28 cellular contexts compared by ENCODE assay signal in the genomic region with DNA sequence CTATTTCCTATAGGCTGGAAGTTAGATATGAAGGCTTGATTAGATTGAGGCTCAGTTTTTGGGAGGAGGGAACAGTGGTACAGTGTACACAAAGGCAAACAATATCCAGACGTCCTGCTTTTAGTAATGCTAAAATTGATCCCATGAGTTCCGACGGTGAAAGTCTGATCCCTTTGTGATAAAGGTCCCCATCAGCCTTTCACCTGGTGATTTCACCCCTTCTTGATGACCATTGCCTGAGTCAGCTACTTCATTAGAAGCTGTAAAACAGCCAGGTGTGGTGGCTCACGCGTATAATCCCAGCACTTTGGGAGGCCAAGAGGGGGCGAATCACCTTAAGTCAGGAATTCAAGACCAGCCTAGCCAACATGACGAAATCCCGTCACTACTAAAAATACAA. TPM values are rescaled to one million over a fixed set of nuclear protein-coding genes. Genes with fewer than 3 reads are reported as not detected.
DNase-seq lines count a peak whose midpoint lies in the region; ATAC-seq, FAIRE-seq and TF ChIP-seq lines count a peak whose summit lies in the region.
"Had no signal": no experiment of that assay in that cellular context is flagged by ENCODE, and none has a peak within 500 bp of the region (broad histone marks: within the 10 kb centered on the region; RNA-seq: fewer than 3 reads in every experiment).

No MANE protein-coding gene starts in this region.

- in situ Hi-C loops in K562 (cut with MboI) (no loop called here), ACHN (cut with HindIII; ENCODE audit: low pct_ligation_motif_present, low pct_unique_long_range_greater_than_20kb, low sequenced_read_pairs) (no loop called here)

- no peaks in the 10 kb centered on the region for H3K9me1 ChIP-seq in K562 (ENCODE audit: control insufficient read depth, insufficient read depth, low read length)

- peaks cover 26% of the 10 kb centered on the region; the same call in 2 of the 3 replicates for H3K36me3 ChIP-seq in K562 (ENCODE audit: control insufficient read depth, insufficient read depth, low read length)

- no peaks in the 10 kb centered on the region for H3K27me3 ChIP-seq in K562 (ENCODE audit: control insufficient read depth in 2 of 2, insufficient read depth in 2 of 2, low read length in 2 of 2)
- H3K27me3 ChIP-seq: esophagus muscularis mucosa, testis had no signal

- H3K27ac ChIP-seq in K562 (ENCODE audit: extremely low read depth, low read depth, low read length), result no peak overlapping the region
- H3K27ac ChIP-seq: A549, testis had no signal

- H4K20me1 ChIP-seq in K562 (replicated peaks; ENCODE audit: control insufficient read depth, insufficient read depth, low read length), result no peaks in the 10 kb centered on the region

- ATAC-seq in K562, result no peak
- ATAC-seq: A549; activated CD4-positive, alpha-beta T cell treated with anti-CD3 and anti-CD28 coated beads for 36 hours; activated CD8-positive, alpha-beta T cell treated with anti-CD3 and anti-CD28 coated beads, Interleukin-2, amount 10 ng/mL, durations not matched to agents 7 days and 5 days; left ventricle myocardium superior; naive thymus-derived CD8-positive, alpha-beta T cell; stimulated activated naive CD8-positive, alpha-beta T cell treated with anti-CD3 and anti-CD28 coated beads, Interleukin-15, Interleukin-2, amounts not matched to agents 100 U/mL and 50 U/mL, for 24 hours; T-helper 17 cell had no signal

- no peak overlapping the region for H3K4me3 ChIP-seq in K562
- H3K4me3 ChIP-seq: A549, esophagus muscularis mucosa, testis had no signal

- no peaks in the 10 kb centered on the region for H3K4me1 ChIP-seq in K562 (replicated peaks in 1 of 2; ENCODE audit: control insufficient read depth in 2 of 2, insufficient read depth in 2 of 2, low read length in 2 of 2)

- no peaks in the 10 kb centered on the region for H3K9me3 ChIP-seq in K562 (replicated peaks; ENCODE audit: control insufficient read depth, insufficient read depth, low read depth, low read length)
- H3K9me3 ChIP-seq: A549, esophagus muscularis mucosa, testis had no signal

- no peaks in the 10 kb centered on the region for H3K79me2 ChIP-seq in K562 (ENCODE audit: control insufficient read depth, insufficient read depth, low read length)

- TF ChIP-seq EP300 in K562 (IDR thresholded peaks at IDR 0.05; ENCODE audit: low read length), result no peak

- no peak for FAIRE-seq in K562 (lab: Jason Lieb, UNC)
- FAIRE-seq: A549, frontal cortex had no signal

- WGBS in K562 (ENCODE audit: insufficient coverage, low coverage, missing lambda C conversion rate), result 79% methylated on average over 8 of the region's 8 CpGs

- intact Hi-C loops in K562 (cut with micrococcal nuclease) (no loop called here), head of caudate nucleus (cut with DNase I) (no loop called here)

- no peak for TF ChIP-seq RAD21 in K562 (CRISPR knock-in tag; conservative IDR thresholded peaks at IDR 0.05 in 1 of 2, IDR thresholded peaks at IDR 0.05 in 1 of 2)

- H3K9ac ChIP-seq in K562 (ENCODE audit: insufficient read depth in 1 of 2, low read depth in 2 of 2, low read length in 2 of 2), result no peak overlapping the region

- POLR2A ChIA-PET in K562 (lab: Yijun Ruan, JAX), result interaction anchor here (0.6 to 0.9 kb wide), 2 partner anchors 18 to 102 kb away, joined by 3 read pairs; no protein-coding TSS in a partner anchor

- no peak for TF ChIP-seq CTCF in K562 (IDR thresholded peaks at IDR 0.05 in 2 of 3, conservative IDR thresholded peaks at IDR 0.05 in 1 of 3; ENCODE audit: insufficient read depth in 2 of 3, low read depth in 1 of 3, low read length in 3 of 3)

- no peak overlapping the region for H2AFZ ChIP-seq in K562 (ENCODE audit: low read depth, low read length)

- DNase-seq in Daoy (ENCODE audit: low read depth), result peak; percentile 59
- DNase-seq in M059J (ENCODE audit: low read depth), result peak; percentile 36
- DNase-seq in K562 (ENCODE audit: extremely low read depth in 1 of 4, low spot score in 3 of 4), result no peak
- peak; percentile 76 for DNase-seq in kidney tubule cell (ENCODE audit: low spot score)
- DNase-seq in NCI-H226, result no peak
- DNase-seq in head of caudate nucleus, result no peak
- no peak for DNase-seq in ACHN
- DNase-seq in activated T-cell treated with anti-CD3 and anti-CD28 coated beads, Interleukin-2, amount 50 U/mL, for 48 hours, result no peak
- DNase-seq: activated CD4-positive, alpha-beta T cell treated with anti-CD3 and anti-CD28 coated beads for 36 hours; activated CD8-positive, alpha-beta T cell treated with anti-CD3 and anti-CD28 coated beads, Interleukin-2, amount 10 ng/mL, durations not matched to agents 7 days and 5 days; anterior cingulate cortex; caudate nucleus; GF-D8; hypothalamus; IMR-90; left ventricle myocardium superior; naive thymus-derived CD8-positive, alpha-beta T cell; NCI-H1105; NCI-H1930; NCI-H526 treated with DMSO at 0.1 percent for 48 hours; nucleus accumbens; RPMI8226; stimulated activated naive CD8-positive, alpha-beta T cell treated with anti-CD3 and anti-CD28 coated beads, Interleukin-15, Interleukin-2, amounts not matched to agents 100 U/mL and 50 U/mL, for 24 hours; T-helper 17 cell; testis had no signal

- no peak overlapping the region for H3K4me2 ChIP-seq in K562 (ENCODE audit: insufficient read depth, low read length)
- H3K4me2 ChIP-seq: A549 had no signal

- CTCF ChIA-PET in K562 (lab: Yijun Ruan, JAX; ENCODE audit: low intra/inter-chr PET ratio), result no interaction called here

- no peak for TF ChIP-seq POLR2A in K562 (conservative IDR thresholded peaks at IDR 0.05)

- TSS peak; percentile 25 for BruUV-seq in K562 (replicated peaks; lab: Mats Ljungman, UMichigan)

TF ChIP-seq in K562, 482 proteins besides CTCF, POLR2A, EP300 and RAD21:
- TF ChIP-seq XRCC4 (IDR thresholded peaks at IDR 0.05; ENCODE audit: extremely low read depth, insufficient read depth, insufficient read length), result no peak
- no peak for TF ChIP-seq ZNF24 (IDR thresholded peaks at IDR 0.05)
- no peak for TF ChIP-seq SNIP1 (IDR thresholded peaks at IDR 0.05; ENCODE audit: low read depth)
- TF ChIP-seq, protein P1, sequence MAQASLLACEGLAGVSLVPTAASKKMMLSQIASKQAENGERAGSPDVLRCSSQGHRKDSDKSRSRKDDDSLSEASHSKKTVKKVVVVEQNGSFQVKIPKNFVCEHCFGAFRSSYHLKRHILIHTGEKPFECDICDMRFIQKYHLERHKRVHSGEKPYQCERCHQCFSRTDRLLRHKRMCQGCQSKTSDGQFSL (CRISPR knock-in tag; IDR thresholded peaks at IDR 0.05), result no peak
- TF ChIP-seq, protein P1 (tag; IDR thresholded peaks at IDR 0.05), result no peak
- no peak for TF ChIP-seq NRF1 (conservative IDR thresholded peaks at IDR 0.05 in 1 of 2, IDR thresholded peaks at IDR 0.05 in 1 of 2)
- TF ChIP-seq ZC3H11A (IDR thresholded peaks at IDR 0.05; ENCODE audit: low read depth, low read length), result no peak

RNA-seq across cellular contexts. Expression of a gene that starts 29.7 kb away (rescaled TPM):
- 14.3 and 15.0 TPM in 2 replicates for total RNA-seq in Daoy (2014; rRNA removed; shearing (Covaris generic))
- total RNA-seq in M059J (2014; rRNA removed; shearing (Covaris generic)), result 44.7 and 52.8 TPM in 2 replicates
- total RNA-seq in K562 (2011; cell fraction: chromatin; rRNA removed; ENCODE audit: low replicate concordance), result 26.0 and 36.6 TPM in 2 replicates
- total RNA-seq in K562 (2011; cell fraction: nucleolus; rRNA removed), result 21.5 and 28.8 TPM in 2 replicates
- total RNA-seq in K562 (2011; cell fraction: nucleoplasm; rRNA removed), result 34.2 and 50.5 TPM in 2 replicates
- total RNA-seq in K562 (2014; rRNA removed), result 17.9 and 22.5 TPM in 2 replicates
- 30.5 and 33.3 TPM in 2 replicates for total RNA-seq in K562 (2014; rRNA removed; fragmentation: Illumina TruSeq; extraction: Trizol)
- total RNA-seq in K562 (2015; rRNA removed; fragmentation: Illumina TruSeq; extraction: Trizol), result 27.0 and 31.4 TPM in 2 replicates
- 26.2 and 29.1 TPM in 2 replicates for total RNA-seq in K562 (2021)
- polyA plus RNA-seq in K562 (2011; rRNA removed), result 37.2 and 43.3 TPM in 2 replicates
- polyA plus RNA-seq in K562 (2011; cell fraction: cytosol; rRNA removed), result 20.1 and 40.3 TPM in 2 replicates
- polyA plus RNA-seq in K562 (2011; cell fraction: nucleus; rRNA removed), result 11.0 and 18.5 TPM in 2 replicates
- 34.6 and 37.6 TPM in 2 replicates for polyA plus RNA-seq in K562 (2012)
- 21.3 and 25.1 TPM in 2 replicates for polyA plus RNA-seq in K562 (2014; fragmentation: Illumina TruSeq; extraction: Trizol)
- polyA plus RNA-seq in K562 (2014; fragmentation: Nextera tagmentation; extraction: Ambion mirVana), result 10 to 100 TPM; 10.4 to 11.3 TPM
- 16.6 TPM in 2 replicates for polyA plus RNA-seq in K562 (2014; rRNA removed)
- polyA minus RNA-seq in K562 (2011; rRNA and poly(A)+ RNA removed), result 78.2 and 99.4 TPM in 2 replicates
- polyA minus RNA-seq in K562 (2011; cell fraction: cytosol; rRNA and poly(A)+ RNA removed), result 30.4 and 37.3 TPM in 2 replicates
- 6.6 and 15.6 TPM in 2 replicates for polyA minus RNA-seq in K562 (2011; cell fraction: nucleus; rRNA and poly(A)+ RNA removed)

Comparison
In these comparisons a context has a peak if more than half of its experiments do, and no peak if none do; other contexts are left out.
1. DNase-seq: peak in Daoy (single experiment), M059J (single experiment) and kidney tubule cell (single experiment); none in K562 (0 of 4), NCI-H226 (single experiment), head of caudate nucleus (0 of 42), ACHN (single experiment) and activated T-cell treated with anti-CD3 and anti-CD28 coated beads, Interleukin-2, amount 50 U/mL, for 48 hours (0 of 2).